ENCODE assay signal across 23 cellular contexts in genomic region chr1:220184503-220184902, GRCh38.
A peak's percentile ranks its signal among the peaks of the same experiment; 100 is the strongest.
DNase-seq lines count a peak whose midpoint lies in the region; ATAC-seq and TF ChIP-seq lines count a peak whose summit lies in the region.
"Had no signal": no experiment of that assay in that cellular context is flagged by ENCODE, and none has a peak within 500 bp of the region (broad histone marks: within the 10 kb centered on the region; RNA-seq: fewer than 3 reads in every experiment).

No MANE protein-coding gene starts in this region.

- no peaks in the 10 kb centered on the region for H3K27me3 Mint-ChIP-seq in CD8-positive, alpha-beta T cell (ENCODE audit: low read depth)
- H3K27me3 Mint-ChIP-seq: CD4-positive, alpha-beta memory T cell had no signal

- no peak for TF ChIP-seq POLR2A in right lobe of liver (IDR thresholded peaks at IDR 0.05)

- peaks cover 73% of the 10 kb centered on the region for H3K36me3 ChIP-seq in adipocyte (ENCODE audit: control insufficient read depth, insufficient read depth, low read length, severe bottlenecking)
- H3K36me3 ChIP-seq in CD8-positive, alpha-beta T cell (ENCODE audit: insufficient read depth, low read length), result peaks cover 19% of the 10 kb centered on the region
- H3K36me3 ChIP-seq in right lobe of liver, result peaks cover 0 to 47% (median 10%) of the 10 kb centered on the region in 4 donors
- H3K36me3 ChIP-seq in MG63, result peaks cover 34% of the 10 kb centered on the region

- H3K27ac Mint-ChIP-seq in CD8-positive, alpha-beta T cell, result no peak overlapping the region
- H3K27ac Mint-ChIP-seq: H9 had no signal

- no peak overlapping the region for H3K4me3 ChIP-seq in adipocyte (ENCODE audit: low read length)
- no peak overlapping the region for H3K4me3 ChIP-seq in CD8-positive, alpha-beta T cell (ENCODE audit: low read depth, low read length)
- H3K4me3 ChIP-seq in right lobe of liver, result no peak overlapping the region
- H3K4me3 ChIP-seq in MG63, result no peak overlapping the region
- H3K4me3 ChIP-seq: BLaER1 treated with 17β-estradiol and CSF1 and Interleukin-3, amounts not matched to agents 10 nM and 100 nM; GM12878; GM23248; PC-9 had no signal

- WGBS in right lobe of liver (ENCODE audit: insufficient coverage, low coverage, low lambda C conversion rate, missing lambda C conversion rate), result 100% methylated on average over 1 of the region's 1 CpG

- CTCF ChIA-PET in CD8-positive, alpha-beta T cell (lab: Charles Lee), result no interaction called here

- H3K9me3 ChIP-seq in adipocyte (ENCODE audit: control insufficient read depth, low read length), result no peaks in the 10 kb centered on the region
- H3K9me3 ChIP-seq in CD8-positive, alpha-beta T cell (ENCODE audit: low read length), result no peaks in the 10 kb centered on the region
- H3K9me3 ChIP-seq in right lobe of liver, result no peaks in the 10 kb centered on the region
- no peaks in the 10 kb centered on the region for H3K9me3 ChIP-seq in MG63
- H3K9me3 ChIP-seq: BLaER1 treated with 17β-estradiol and CSF1 and Interleukin-3, amounts not matched to agents 10 nM and 100 nM; SK-N-SH had no signal

- H3K27me3 ChIP-seq in adipocyte (replicated peaks; ENCODE audit: control insufficient read depth, insufficient read depth, low read length) (no peaks in the 10 kb centered on the region), right lobe of liver (no peaks in the 10 kb centered on the region), MG63 (no peaks in the 10 kb centered on the region)
- H3K27me3 ChIP-seq in CD8-positive, alpha-beta T cell (ENCODE audit: insufficient read depth, low read length), result no peaks in the 10 kb centered on the region
- H3K27me3 ChIP-seq: BLaER1 treated with 17β-estradiol and CSF1 and Interleukin-3, amounts not matched to agents 10 nM and 100 nM had no signal

- H3K27ac ChIP-seq in CD8-positive, alpha-beta T cell (ENCODE audit: low read depth, low read length), result no peak overlapping the region
- no peak overlapping the region for H3K27ac ChIP-seq in right lobe of liver
- H3K27ac ChIP-seq: BLaER1 treated with 17β-estradiol and CSF1 and Interleukin-3, amounts not matched to agents 10 nM and 100 nM; GM23248; PC-9; RWPE1 had no signal

- H3K4me3 Mint-ChIP-seq in CD8-positive, alpha-beta T cell, result no peak overlapping the region
- H3K4me3 Mint-ChIP-seq: CD4-positive, alpha-beta memory T cell; H9 had no signal

- intact Hi-C loops in CD8-positive, alpha-beta T cell (cut with DNase I, micrococcal nuclease), result loop anchor here (10.0 kb wide), 1 partner anchor 550 kb away; no protein-coding TSS in a partner anchor
- intact Hi-C loops in right lobe of liver (cut with DNase I), result no loop called here

- H3K36me3 Mint-ChIP-seq in CD8-positive, alpha-beta T cell, result peaks cover 64% of the 10 kb centered on the region

- H3K4me1 ChIP-seq in adipocyte (ENCODE audit: control insufficient read depth, insufficient read depth, low read length), result peaks cover 3% of the 10 kb centered on the region
- no peaks in the 10 kb centered on the region for H3K4me1 ChIP-seq in CD8-positive, alpha-beta T cell (ENCODE audit: insufficient read depth, low read length)
- no peaks in the 10 kb centered on the region for H3K4me1 ChIP-seq in right lobe of liver
- H3K4me1 ChIP-seq: BLaER1 treated with 17β-estradiol and CSF1 and Interleukin-3, amounts not matched to agents 10 nM and 100 nM had no signal

- DNase-seq in EH (ENCODE audit: low read depth), result peak; percentile 49
- peak; percentile 40 for DNase-seq in adipocyte (ENCODE audit: low read depth)
- DNase-seq in fibroblast of peridontal ligament (ENCODE audit: extremely low read depth), result peak; percentile 53
- DNase-seq in CD8-positive, alpha-beta T cell, result no peak
- no peak for DNase-seq in activated T-cell treated with anti-CD3 and anti-CD28 coated beads, Interleukin-2, amount 50 U/mL, for 1 hour
- no peak for DNase-seq in right lobe of liver
- no peak for DNase-seq in MG63
- DNase-seq: Calu3; CD4-positive, alpha-beta memory T cell; GM23248; H9; KG1; NCI-H1092 treated with DMSO at 0.1 percent for 48 hours; NCI-H1436 treated with DMSO at 0.1 percent for 48 hours; NCI-H1930; NCI-H510A; NCI-H748 treated with DMSO at 0.1 percent for 48 hours; PC-9; SHP77 treated with DMSO at 0.1 percent for 48 hours; SK-N-SH had no signal

- H3K9ac ChIP-seq in adipocyte (ENCODE audit: low read length), result no peak overlapping the region
- H3K9ac ChIP-seq: BLaER1 treated with 17β-estradiol and CSF1 and Interleukin-3, amounts not matched to agents 10 nM and 100 nM; GM23248; SK-N-SH had no signal

- no peaks in the 10 kb centered on the region for H3K4me1 Mint-ChIP-seq in CD8-positive, alpha-beta T cell (ENCODE audit: low read depth)
- H3K4me1 Mint-ChIP-seq: H9 had no signal

- TF ChIP-seq CTCF in CD8-positive, alpha-beta T cell (IDR thresholded peaks at IDR 0.05), result no peak
- TF ChIP-seq CTCF in right lobe of liver (IDR thresholded peaks at IDR 0.05), result no peak

- POLR2A ChIA-PET in CD8-positive, alpha-beta T cell (lab: Charles Lee), result no interaction called here

- no peaks in the 10 kb centered on the region for H3K9me3 Mint-ChIP-seq in CD8-positive, alpha-beta T cell
- H3K9me3 Mint-ChIP-seq: CD4-positive, alpha-beta memory T cell; H9 had no signal

- no peak for ATAC-seq in CD8-positive, alpha-beta T cell
- no peak for ATAC-seq in right lobe of liver
- ATAC-seq: GM12878 had no signal

Comparison
In these comparisons a context has a peak if more than half of its experiments do, and no peak if none do; other contexts are left out.
1. DNase-seq: peak in EH (single experiment), adipocyte (single experiment) and fibroblast of peridontal ligament (single experiment); none in CD8-positive, alpha-beta T cell (0 of 7), activated T-cell treated with anti-CD3 and anti-CD28 coated beads, Interleukin-2, amount 50 U/mL, for 1 hour (single experiment), right lobe of liver (0 of 3) and MG63 (single experiment).
2. intact Hi-C loops: an anchor here in CD8-positive, alpha-beta T cell (10.0 kb wide); none called in right lobe of liver.